Comparison of ENCODE assay signal across 1 cellular context in genomic region chr5:125874717-125875116, GRCh38.
TF ChIP-seq lines count a peak whose summit lies in the region.

No MANE protein-coding gene starts in this region.

TF ChIP-seq in GM23338, 12 proteins besides CTCF, POLR2A, EP300 and RAD21 (continued from another document):
- TF ChIP-seq ZNF462 (CRISPR knock-in tag; IDR thresholded peaks at IDR 0.05), result no peak
- no peak for TF ChIP-seq CREB1 (CRISPR knock-in tag; IDR thresholded peaks at IDR 0.05; ENCODE audit: low read depth)
- no peak for TF ChIP-seq ETS1 (IDR thresholded peaks at IDR 0.05)
- TF ChIP-seq EZH2phosphoT487 (IDR thresholded peaks at IDR 0.05; ENCODE audit: unreplicated experiment), result no peak
- TF ChIP-seq EZH2 (IDR thresholded peaks at IDR 0.05; ENCODE audit: low read depth, unreplicated experiment), result no peak
TF ChIP-seq in GM23338: peak in this region for 0.
